ENCODE assay signal across 8 cellular contexts in genomic region chr5:131795128-131795719, GRCh38. TPM values are rescaled to one million over a fixed set of nuclear protein-coding genes. Genes with fewer than 3 reads are reported as not detected.
DNase-seq lines count a peak whose midpoint lies in the region; ATAC-seq and TF ChIP-seq lines count a peak whose summit lies in the region.

No MANE protein-coding gene starts in this region.

- peaks cover 13 to 43% of the 10 kb centered on the region in 2 donors for H3K4me1 Mint-ChIP-seq in stimulated activated naive B cell treated with anti-CD40 and anti-IgM and Interleukin-4, amounts not matched to agents 10 μg/mL and 1 μg/mL and 100 μg/mL, for 72 hours

- H3K4me3 Mint-ChIP-seq in stimulated activated naive B cell treated with anti-CD40 and anti-IgM and Interleukin-4, amounts not matched to agents 10 μg/mL and 1 μg/mL and 100 μg/mL, for 72 hours: peak overlapping the region; percentile 97 to 99

- 0 out of 2 replicates have a peak, but pooled peaks cover 7% of the 10 kb centered on the region for H4K20me1 ChIP-seq in SU-DHL-6 (ENCODE audit: low read depth, low read length)

- H3K4me2 ChIP-seq in SU-DHL-6 (ENCODE audit: low read depth, low read length, poor library complexity, severe bottlenecking): peak overlapping the region; percentile 83

- no peaks in the 10 kb centered on the region for H3K9me3 Mint-ChIP-seq in stimulated activated naive B cell treated with anti-CD40 and anti-IgM and Interleukin-4, amounts not matched to agents 10 μg/mL and 1 μg/mL and 100 μg/mL, for 72 hours

- no peaks in the 10 kb centered on the region for H3K27me3 Mint-ChIP-seq in stimulated activated naive B cell treated with anti-CD40 and anti-IgM and Interleukin-4, amounts not matched to agents 10 μg/mL and 1 μg/mL and 100 μg/mL, for 72 hours

- H3K9me3 ChIP-seq in SU-DHL-6 (ENCODE audit: insufficient read depth, low read length): no peaks in the 10 kb centered on the region

- no peak overlapping the region for H3K27ac ChIP-seq in SU-DHL-6 (ENCODE audit: low read depth, low read length)

- H3K27me3 ChIP-seq in SU-DHL-6 (ENCODE audit: low read length): no peaks in the 10 kb centered on the region
- peaks cover 1% of the 10 kb centered on the region; the same call in 1 of the 2 replicates for H3K27me3 ChIP-seq in H7 (ENCODE audit: control insufficient read depth, insufficient read depth, low read length)

- no peaks in the 10 kb centered on the region for H3F3A ChIP-seq in SU-DHL-6 (ENCODE audit: insufficient read depth)

- DNase-seq in NOMO-1 treated with DMSO at 0.1 percent for 48 hours (lab: John Stamatoyannopoulos, UW; ENCODE audit: unreplicated experiment) (peak; percentile 33), NOMO-1 treated with dmso at 0.1 percent for 144 hours (lab: John Stamatoyannopoulos, UW; ENCODE audit: unreplicated experiment) (no peak), globus pallidus (ENCODE audit: low spot score) (peak; percentile 11), H7 (no peak), KG1 (lab: John Stamatoyannopoulos, UW) (no peak), HPDE6-E6E7 (ENCODE audit: extremely low spot score) (no peak)
- no peak for DNase-seq in stimulated activated naive B cell treated with anti-CD40 and anti-IgM and Interleukin-4, amounts not matched to agents 10 μg/mL and 1 μg/mL and 100 μg/mL, for 72 hours

- H2AFZ ChIP-seq in SU-DHL-6 (ENCODE audit: low read depth, low read length, severe bottlenecking): no peak overlapping the region

- peaks cover 15 to 17% of the 10 kb centered on the region in 2 donors for H3K36me3 Mint-ChIP-seq in stimulated activated naive B cell treated with anti-CD40 and anti-IgM and Interleukin-4, amounts not matched to agents 10 μg/mL and 1 μg/mL and 100 μg/mL, for 72 hours

- peak overlapping the region; percentile 86 for H3K4me3 ChIP-seq in SU-DHL-6 (ENCODE audit: insufficient read depth, low read length, poor library complexity, severe bottlenecking)
- H3K4me3 ChIP-seq in H7 (ENCODE audit: insufficient read depth, low read depth, low read length): no peak overlapping the region

- peak overlapping the region; percentile 43 for H3K27ac Mint-ChIP-seq in stimulated activated naive B cell treated with anti-CD40 and anti-IgM and Interleukin-4, amounts not matched to agents 10 μg/mL and 1 μg/mL and 100 μg/mL, for 72 hours

- peaks cover 64% of the 10 kb centered on the region for H3K79me2 ChIP-seq in SU-DHL-6 (ENCODE audit: insufficient read depth, low read length)

- H3K36me3 ChIP-seq in SU-DHL-6 (ENCODE audit: low read length): no peaks in the 10 kb centered on the region
- H3K36me3 ChIP-seq in H7 (replicated peaks; ENCODE audit: control insufficient read depth, insufficient read depth, low read length): no peaks in the 10 kb centered on the region

- peak overlapping the region; percentile 88 for H3K9ac ChIP-seq in SU-DHL-6 (ENCODE audit: low read length)

- no peak for TF ChIP-seq CTCF in SU-DHL-6 (IDR thresholded peaks at IDR 0.05; ENCODE audit: insufficient read depth, low read length, poor library complexity, severe bottlenecking)

- no peak for ATAC-seq in stimulated activated naive B cell treated with anti-CD40 and anti-IgM and Interleukin-4, amounts not matched to agents 10 μg/mL and 1 μg/mL and 100 μg/mL, for 72 hours (replicated peaks)

- H3K9me2 ChIP-seq in SU-DHL-6 (replicated peaks; ENCODE audit: insufficient read depth, low read length): no peaks in the 10 kb centered on the region

RNA-seq across cellular contexts. Expression of gene FNIP1, which starts 1.6 kb away (rescaled TPM):
- 17.6 and 21.5 TPM in 2 replicates for total RNA-seq in H7 (2014; rRNA removed; shearing (Covaris generic))

Comparison
In these comparisons a context has a peak if more than half of its experiments do, and no peak if none do; other contexts are left out.
1. DNase-seq: peak in NOMO-1 treated with DMSO at 0.1 percent for 48 hours (single experiment) and globus pallidus (single experiment); none in NOMO-1 treated with dmso at 0.1 percent for 144 hours (single experiment), stimulated activated naive B cell treated with anti-CD40 and anti-IgM and Interleukin-4, amounts not matched to agents 10 μg/mL and 1 μg/mL and 100 μg/mL, for 72 hours (single experiment), H7 (single experiment), KG1 (single experiment) and HPDE6-E6E7 (single experiment).